22 cellular contexts compared by ENCODE assay signal in genomic region chr17:41873559-41874292, GRCh38. TPM values are rescaled to one million over a fixed set of nuclear protein-coding genes. Genes with fewer than 3 reads are reported as not detected.
"Had no signal": no experiment of that assay in that cellular context is flagged by ENCODE, and none has a peak within 500 bp of the region (broad histone marks: within the 10 kb centered on the region; RNA-seq: fewer than 3 reads in every experiment).

No MANE protein-coding gene starts in this region.

- H3K4me1 ChIP-seq: adrenal gland, left lung, parathyroid adenoma had no signal

- H3K4me1 Mint-ChIP-seq: T-helper 17 cell had no signal

- DNase-seq: activated CD4-positive, alpha-beta T cell treated with anti-CD3 and anti-CD28 coated beads, Interleukin-2, amount 10 ng/mL, durations not matched to agents 7 days and 5 days; activated CD4-positive, CD25-positive, alpha-beta regulatory T cell; activated CD8-positive, alpha-beta memory T cell treated with anti-CD3 and anti-CD28 coated beads for 24 hours; activated naive CD4-positive, alpha-beta T cell treated with anti-CD3 and anti-CD28 coated beads for 36 hours; adrenal gland; caudate nucleus; hippocampal formation; left lung; mucosa of descending colon; naive thymus-derived CD4-positive, alpha-beta T cell; retina; stimulated activated CD4-positive, alpha-beta T cell treated with anti-CD3 and anti-CD28 coated beads, Interleukin-4, amount 100 ng/mL, for 4 hours; stimulated activated CD8-positive, alpha-beta memory T cell treated with anti-CD3 and anti-CD28 coated beads, Interleukin-4, amount 100 ng/mL, for 48 hours; stimulated activated naive CD8-positive, alpha-beta T cell treated with anti-CD3 and anti-CD28 coated beads, Interleukin-15, Interleukin-2, amounts not matched to agents 100 U/mL and 50 U/mL, for 24 hours; T-helper 17 cell had no signal

- H3K27me3 Mint-ChIP-seq: activated CD4-positive, alpha-beta T cell treated with anti-CD3 and anti-CD28 coated beads, Interleukin-2, amount 10 ng/mL, durations not matched to agents 7 days and 5 days; activated T-helper 17 cell treated with anti-CD3 and anti-CD28 coated beads, Interleukin-2, amount 50 U/mL, for 72 hours; naive thymus-derived CD4-positive, alpha-beta T cell; T-helper 17 cell had no signal

- H3K79me2 ChIP-seq: parathyroid adenoma had no signal

- H2AFZ ChIP-seq: parathyroid adenoma had no signal

- H3K4me3 ChIP-seq: adrenal gland, left lung, mucosa of descending colon, skin epidermis, thoracic aorta had no signal

- H3K9ac ChIP-seq: parathyroid adenoma had no signal

- H3K4me3 Mint-ChIP-seq: activated CD4-positive, alpha-beta T cell treated with anti-CD3 and anti-CD28 coated beads, Interleukin-2, amount 10 ng/mL, durations not matched to agents 7 days and 5 days; activated naive CD4-positive, alpha-beta T cell treated with anti-CD3 and anti-CD28 coated beads for 36 hours; activated T-helper 17 cell treated with anti-CD3 and anti-CD28 coated beads, Interleukin-2, amount 50 U/mL, for 72 hours; naive thymus-derived CD4-positive, alpha-beta T cell; T-helper 17 cell had no signal

- H3K27ac Mint-ChIP-seq: activated CD4-positive, alpha-beta T cell treated with anti-CD3 and anti-CD28 coated beads, Interleukin-2, amount 10 ng/mL, durations not matched to agents 7 days and 5 days; activated naive CD4-positive, alpha-beta T cell treated with anti-CD3 and anti-CD28 coated beads for 36 hours; activated T-helper 17 cell treated with anti-CD3 and anti-CD28 coated beads, Interleukin-2, amount 50 U/mL, for 72 hours; naive thymus-derived CD4-positive, alpha-beta T cell; T-helper 17 cell had no signal

- H3K27me3 ChIP-seq: adrenal gland, left lung had no signal

- FAIRE-seq: colon, endometrium, keratinocyte had no signal

- H3K9me3 ChIP-seq: adrenal gland, left lung, mucosa of descending colon, thoracic aorta had no signal

- H3K27ac ChIP-seq: adrenal gland, left lung, parathyroid adenoma, skin epidermis, thoracic aorta had no signal

- H3K9me3 Mint-ChIP-seq: activated CD4-positive, alpha-beta T cell treated with anti-CD3 and anti-CD28 coated beads, Interleukin-2, amount 10 ng/mL, durations not matched to agents 7 days and 5 days; activated naive CD4-positive, alpha-beta T cell treated with anti-CD3 and anti-CD28 coated beads for 36 hours; activated T-helper 17 cell treated with anti-CD3 and anti-CD28 coated beads, Interleukin-2, amount 50 U/mL, for 72 hours had no signal

- ATAC-seq: activated T-helper 17 cell treated with anti-CD3 and anti-CD28 coated beads, Interleukin-2, amount 50 U/mL, for 72 hours; left lung; mucosa of descending colon; naive thymus-derived CD4-positive, alpha-beta T cell; stimulated activated naive CD8-positive, alpha-beta T cell treated with anti-CD3 and anti-CD28 coated beads, Interleukin-15, Interleukin-2, amounts not matched to agents 100 U/mL and 50 U/mL, for 24 hours; T-helper 17 cell had no signal

RNA-seq across cellular contexts. Expression of gene KLHL10, which starts 36.1 kb away (rescaled TPM):
- total RNA-seq: activated CD4-positive, alpha-beta T cell treated with anti-CD3 and anti-CD28 coated beads, Interleukin-2, amount 10 ng/mL, durations not matched to agents 7 days and 5 days; activated naive CD4-positive, alpha-beta T cell treated with anti-CD3 and anti-CD28 coated beads for 36 hours; left lung; naive thymus-derived CD4-positive, alpha-beta T cell; T-helper 17 cell; thoracic aorta had no signal
